Comparison of ENCODE assay signal across 1 cellular context in the genomic region with DNA sequence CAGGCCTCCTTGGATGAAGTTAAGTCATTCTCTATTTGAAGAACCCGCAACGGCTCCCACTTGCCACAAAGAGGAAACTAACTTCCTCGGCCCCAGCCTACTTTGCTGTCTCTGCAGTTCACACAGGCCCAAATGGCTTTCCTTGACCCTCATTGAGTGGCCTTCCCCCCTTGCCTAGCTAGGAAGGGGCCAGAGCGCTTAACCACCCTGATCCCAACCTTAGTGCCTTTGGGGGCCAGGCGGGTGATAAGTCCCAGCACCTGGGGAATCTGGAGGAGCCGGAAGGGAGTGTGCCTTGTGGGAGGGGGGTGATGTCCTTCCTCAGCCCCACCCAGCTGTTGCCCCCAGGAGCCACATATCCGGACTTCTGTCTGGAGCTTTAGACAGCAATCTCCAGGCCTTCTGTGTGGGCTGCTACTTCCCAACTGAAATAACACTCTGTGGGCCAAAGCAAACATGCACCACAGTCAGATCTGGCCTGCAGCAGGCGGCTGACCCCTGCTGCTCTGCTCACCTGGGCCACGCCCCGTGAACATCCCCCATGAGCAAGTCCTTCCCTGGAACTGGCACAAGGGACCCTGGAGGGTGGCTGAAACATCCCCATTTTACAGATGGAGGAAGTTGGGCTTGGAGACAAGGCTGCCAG.
TF ChIP-seq lines count a peak whose summit lies in the region.

No MANE protein-coding gene starts in this region.

TF ChIP-seq in HepG2, 621 proteins besides CTCF, POLR2A, EP300 and RAD21 (continued from another document and continues in another):
- TF ChIP-seq, protein P1, sequence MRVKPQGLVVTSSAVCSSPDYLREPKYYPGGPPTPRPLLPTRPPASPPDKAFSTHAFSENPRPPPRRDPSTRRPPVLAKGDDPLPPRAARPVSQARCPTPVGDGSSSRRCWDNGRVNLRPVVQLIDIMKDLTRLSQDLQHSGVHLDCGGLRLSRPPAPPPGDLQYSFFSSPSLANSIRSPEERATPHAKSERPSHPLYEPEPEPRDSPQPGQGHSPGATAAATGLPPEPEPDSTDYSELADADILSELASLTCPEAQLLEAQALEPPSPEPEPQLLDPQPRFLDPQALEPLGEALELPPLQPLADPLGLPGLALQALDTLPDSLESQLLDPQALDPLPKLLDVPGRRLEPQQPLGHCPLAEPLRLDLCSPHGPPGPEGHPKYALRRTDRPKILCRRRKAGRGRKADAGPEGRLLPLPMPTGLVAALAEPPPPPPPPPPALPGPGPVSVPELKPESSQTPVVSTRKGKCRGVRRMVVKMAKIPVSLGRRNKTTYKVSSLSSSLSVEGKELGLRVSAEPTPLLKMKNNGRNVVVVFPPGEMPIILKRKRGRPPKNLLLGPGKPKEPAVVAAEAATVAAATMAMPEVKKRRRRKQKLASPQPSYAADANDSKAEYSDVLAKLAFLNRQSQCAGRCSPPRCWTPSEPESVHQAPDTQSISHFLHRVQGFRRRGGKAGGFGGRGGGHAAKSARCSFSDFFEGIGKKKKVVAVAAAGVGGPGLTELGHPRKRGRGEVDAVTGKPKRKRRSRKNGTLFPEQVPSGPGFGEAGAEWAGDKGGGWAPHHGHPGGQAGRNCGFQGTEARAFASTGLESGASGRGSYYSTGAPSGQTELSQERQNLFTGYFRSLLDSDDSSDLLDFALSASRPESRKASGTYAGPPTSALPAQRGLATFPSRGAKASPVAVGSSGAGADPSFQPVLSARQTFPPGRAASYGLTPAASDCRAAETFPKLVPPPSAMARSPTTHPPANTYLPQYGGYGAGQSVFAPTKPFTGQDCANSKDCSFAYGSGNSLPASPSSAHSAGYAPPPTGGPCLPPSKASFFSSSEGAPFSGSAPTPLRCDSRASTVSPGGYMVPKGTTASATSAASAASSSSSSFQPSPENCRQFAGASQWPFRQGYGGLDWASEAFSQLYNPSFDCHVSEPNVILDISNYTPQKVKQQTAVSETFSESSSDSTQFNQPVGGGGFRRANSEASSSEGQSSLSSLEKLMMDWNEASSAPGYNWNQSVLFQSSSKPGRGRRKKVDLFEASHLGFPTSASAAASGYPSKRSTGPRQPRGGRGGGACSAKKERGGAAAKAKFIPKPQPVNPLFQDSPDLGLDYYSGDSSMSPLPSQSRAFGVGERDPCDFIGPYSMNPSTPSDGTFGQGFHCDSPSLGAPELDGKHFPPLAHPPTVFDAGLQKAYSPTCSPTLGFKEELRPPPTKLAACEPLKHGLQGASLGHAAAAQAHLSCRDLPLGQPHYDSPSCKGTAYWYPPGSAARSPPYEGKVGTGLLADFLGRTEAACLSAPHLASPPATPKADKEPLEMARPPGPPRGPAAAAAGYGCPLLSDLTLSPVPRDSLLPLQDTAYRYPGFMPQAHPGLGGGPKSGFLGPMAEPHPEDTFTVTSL (CRISPR knock-in tag; IDR thresholded peaks at IDR 0.05; ENCODE audit: borderline replicate concordance) = 0 out of 2 replicates have a peak, but pooled peaks have one; percentile 50
- TF ChIP-seq, protein P2, sequence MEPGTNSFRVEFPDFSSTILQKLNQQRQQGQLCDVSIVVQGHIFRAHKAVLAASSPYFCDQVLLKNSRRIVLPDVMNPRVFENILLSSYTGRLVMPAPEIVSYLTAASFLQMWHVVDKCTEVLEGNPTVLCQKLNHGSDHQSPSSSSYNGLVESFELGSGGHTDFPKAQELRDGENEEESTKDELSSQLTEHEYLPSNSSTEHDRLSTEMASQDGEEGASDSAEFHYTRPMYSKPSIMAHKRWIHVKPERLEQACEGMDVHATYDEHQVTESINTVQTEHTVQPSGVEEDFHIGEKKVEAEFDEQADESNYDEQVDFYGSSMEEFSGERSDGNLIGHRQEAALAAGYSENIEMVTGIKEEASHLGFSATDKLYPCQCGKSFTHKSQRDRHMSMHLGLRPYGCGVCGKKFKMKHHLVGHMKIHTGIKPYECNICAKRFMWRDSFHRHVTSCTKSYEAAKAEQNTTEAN (CRISPR knock-in tag; conservative IDR thresholded peaks at IDR 0.05) = 0 out of 2 replicates have a peak, but pooled peaks have one; percentile 45
- TF ChIP-seq ETV5 (CRISPR knock-in tag; IDR thresholded peaks at IDR 0.05; ENCODE audit: borderline replicate concordance) (peak; percentile 54; the same call in 1 of the 2 replicates), ZNF777 (CRISPR knock-in tag; IDR thresholded peaks at IDR 0.05) (0 out of 2 replicates have a peak, but pooled peaks have one; percentile 3), ZNF253 (CRISPR knock-in tag; IDR thresholded peaks at IDR 0.05; ENCODE audit: borderline replicate concordance) (no peak), ZMAT3 (CRISPR knock-in tag; conservative IDR thresholded peaks at IDR 0.05) (no peak), FOXA1 (IDR thresholded peaks at IDR 0.05) (no peak), FOXA1 (CRISPR knock-in tag; IDR thresholded peaks at IDR 0.05) (peak; percentile 83), SOX13 (IDR thresholded peaks at IDR 0.05) (no peak), SOX13 (CRISPR knock-in tag; conservative IDR thresholded peaks at IDR 0.05 in 1 of 2, IDR thresholded peaks at IDR 0.05 in 1 of 2) (peak in 1 of 2 experiments; percentile 47; a peak in 1 of 4 replicates), ZMYM3 (CRISPR knock-in tag; IDR thresholded peaks at IDR 0.05) (peak; percentile 64), KLF12 (CRISPR knock-in tag; IDR thresholded peaks at IDR 0.05; ENCODE audit: borderline replicate concordance) (peak; percentile 84; the same call in 1 of the 2 replicates), REPIN1 (CRISPR knock-in tag; IDR thresholded peaks at IDR 0.05; ENCODE audit: borderline replicate concordance, low read depth) (no peak), TBX2 (CRISPR knock-in tag; IDR thresholded peaks at IDR 0.05; ENCODE audit: borderline replicate concordance) (0 out of 2 replicates have a peak, but pooled peaks have one; percentile 16), NCOA2 (CRISPR knock-in tag; IDR thresholded peaks at IDR 0.05) (peak; percentile 46; the same call in 1 of the 2 replicates)
- TF ChIP-seq, protein P3, sequence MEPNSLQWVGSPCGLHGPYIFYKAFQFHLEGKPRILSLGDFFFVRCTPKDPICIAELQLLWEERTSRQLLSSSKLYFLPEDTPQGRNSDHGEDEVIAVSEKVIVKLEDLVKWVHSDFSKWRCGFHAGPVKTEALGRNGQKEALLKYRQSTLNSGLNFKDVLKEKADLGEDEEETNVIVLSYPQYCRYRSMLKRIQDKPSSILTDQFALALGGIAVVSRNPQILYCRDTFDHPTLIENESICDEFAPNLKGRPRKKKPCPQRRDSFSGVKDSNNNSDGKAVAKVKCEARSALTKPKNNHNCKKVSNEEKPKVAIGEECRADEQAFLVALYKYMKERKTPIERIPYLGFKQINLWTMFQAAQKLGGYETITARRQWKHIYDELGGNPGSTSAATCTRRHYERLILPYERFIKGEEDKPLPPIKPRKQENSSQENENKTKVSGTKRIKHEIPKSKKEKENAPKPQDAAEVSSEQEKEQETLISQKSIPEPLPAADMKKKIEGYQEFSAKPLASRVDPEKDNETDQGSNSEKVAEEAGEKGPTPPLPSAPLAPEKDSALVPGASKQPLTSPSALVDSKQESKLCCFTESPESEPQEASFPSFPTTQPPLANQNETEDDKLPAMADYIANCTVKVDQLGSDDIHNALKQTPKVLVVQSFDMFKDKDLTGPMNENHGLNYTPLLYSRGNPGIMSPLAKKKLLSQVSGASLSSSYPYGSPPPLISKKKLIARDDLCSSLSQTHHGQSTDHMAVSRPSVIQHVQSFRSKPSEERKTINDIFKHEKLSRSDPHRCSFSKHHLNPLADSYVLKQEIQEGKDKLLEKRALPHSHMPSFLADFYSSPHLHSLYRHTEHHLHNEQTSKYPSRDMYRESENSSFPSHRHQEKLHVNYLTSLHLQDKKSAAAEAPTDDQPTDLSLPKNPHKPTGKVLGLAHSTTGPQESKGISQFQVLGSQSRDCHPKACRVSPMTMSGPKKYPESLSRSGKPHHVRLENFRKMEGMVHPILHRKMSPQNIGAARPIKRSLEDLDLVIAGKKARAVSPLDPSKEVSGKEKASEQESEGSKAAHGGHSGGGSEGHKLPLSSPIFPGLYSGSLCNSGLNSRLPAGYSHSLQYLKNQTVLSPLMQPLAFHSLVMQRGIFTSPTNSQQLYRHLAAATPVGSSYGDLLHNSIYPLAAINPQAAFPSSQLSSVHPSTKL (CRISPR knock-in tag; IDR thresholded peaks at IDR 0.05) = 0 out of 2 replicates have a peak, but pooled peaks have one; percentile 25
- TF ChIP-seq, protein P4, sequence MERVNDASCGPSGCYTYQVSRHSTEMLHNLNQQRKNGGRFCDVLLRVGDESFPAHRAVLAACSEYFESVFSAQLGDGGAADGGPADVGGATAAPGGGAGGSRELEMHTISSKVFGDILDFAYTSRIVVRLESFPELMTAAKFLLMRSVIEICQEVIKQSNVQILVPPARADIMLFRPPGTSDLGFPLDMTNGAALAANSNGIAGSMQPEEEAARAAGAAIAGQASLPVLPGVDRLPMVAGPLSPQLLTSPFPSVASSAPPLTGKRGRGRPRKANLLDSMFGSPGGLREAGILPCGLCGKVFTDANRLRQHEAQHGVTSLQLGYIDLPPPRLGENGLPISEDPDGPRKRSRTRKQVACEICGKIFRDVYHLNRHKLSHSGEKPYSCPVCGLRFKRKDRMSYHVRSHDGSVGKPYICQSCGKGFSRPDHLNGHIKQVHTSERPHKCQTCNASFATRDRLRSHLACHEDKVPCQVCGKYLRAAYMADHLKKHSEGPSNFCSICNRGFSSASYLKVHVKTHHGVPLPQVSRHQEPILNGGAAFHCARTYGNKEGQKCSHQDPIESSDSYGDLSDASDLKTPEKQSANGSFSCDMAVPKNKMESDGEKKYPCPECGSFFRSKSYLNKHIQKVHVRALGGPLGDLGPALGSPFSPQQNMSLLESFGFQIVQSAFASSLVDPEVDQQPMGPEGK (CRISPR knock-in tag; IDR thresholded peaks at IDR 0.05) = peak; percentile 91
- TF ChIP-seq, protein P5, sequence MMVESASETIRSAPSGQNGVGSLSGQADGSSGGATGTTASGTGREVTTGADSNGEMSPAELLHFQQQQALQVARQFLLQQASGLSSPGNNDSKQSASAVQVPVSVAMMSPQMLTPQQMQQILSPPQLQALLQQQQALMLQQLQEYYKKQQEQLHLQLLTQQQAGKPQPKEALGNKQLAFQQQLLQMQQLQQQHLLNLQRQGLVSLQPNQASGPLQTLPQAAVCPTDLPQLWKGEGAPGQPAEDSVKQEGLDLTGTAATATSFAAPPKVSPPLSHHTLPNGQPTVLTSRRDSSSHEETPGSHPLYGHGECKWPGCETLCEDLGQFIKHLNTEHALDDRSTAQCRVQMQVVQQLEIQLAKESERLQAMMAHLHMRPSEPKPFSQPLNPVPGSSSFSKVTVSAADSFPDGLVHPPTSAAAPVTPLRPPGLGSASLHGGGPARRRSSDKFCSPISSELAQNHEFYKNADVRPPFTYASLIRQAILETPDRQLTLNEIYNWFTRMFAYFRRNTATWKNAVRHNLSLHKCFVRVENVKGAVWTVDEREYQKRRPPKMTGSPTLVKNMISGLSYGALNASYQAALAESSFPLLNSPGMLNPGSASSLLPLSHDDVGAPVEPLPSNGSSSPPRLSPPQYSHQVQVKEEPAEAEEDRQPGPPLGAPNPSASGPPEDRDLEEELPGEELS (CRISPR knock-in tag; IDR thresholded peaks at IDR 0.05) = peak; percentile 55
- TF ChIP-seq, protein P6, sequence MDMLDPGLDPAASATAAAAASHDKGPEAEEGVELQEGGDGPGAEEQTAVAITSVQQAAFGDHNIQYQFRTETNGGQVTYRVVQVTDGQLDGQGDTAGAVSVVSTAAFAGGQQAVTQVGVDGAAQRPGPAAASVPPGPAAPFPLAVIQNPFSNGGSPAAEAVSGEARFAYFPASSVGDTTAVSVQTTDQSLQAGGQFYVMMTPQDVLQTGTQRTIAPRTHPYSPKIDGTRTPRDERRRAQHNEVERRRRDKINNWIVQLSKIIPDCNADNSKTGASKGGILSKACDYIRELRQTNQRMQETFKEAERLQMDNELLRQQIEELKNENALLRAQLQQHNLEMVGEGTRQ (IDR thresholded peaks at IDR 0.05; ENCODE audit: low read depth, low read length) = no peak
- TF ChIP-seq, protein P6 (CRISPR knock-in tag; IDR thresholded peaks at IDR 0.05; ENCODE audit: borderline replicate concordance) = no peak
- TF ChIP-seq, protein P7, sequence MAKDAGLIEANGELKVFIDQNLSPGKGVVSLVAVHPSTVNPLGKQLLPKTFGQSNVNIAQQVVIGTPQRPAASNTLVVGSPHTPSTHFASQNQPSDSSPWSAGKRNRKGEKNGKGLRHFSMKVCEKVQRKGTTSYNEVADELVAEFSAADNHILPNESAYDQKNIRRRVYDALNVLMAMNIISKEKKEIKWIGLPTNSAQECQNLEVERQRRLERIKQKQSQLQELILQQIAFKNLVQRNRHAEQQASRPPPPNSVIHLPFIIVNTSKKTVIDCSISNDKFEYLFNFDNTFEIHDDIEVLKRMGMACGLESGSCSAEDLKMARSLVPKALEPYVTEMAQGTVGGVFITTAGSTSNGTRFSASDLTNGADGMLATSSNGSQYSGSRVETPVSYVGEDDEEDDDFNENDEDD (CRISPR knock-in tag; IDR thresholded peaks at IDR 0.05; ENCODE audit: borderline replicate concordance) = 0 out of 2 replicates have a peak, but pooled peaks have one; percentile 22
- TF ChIP-seq, protein P8, sequence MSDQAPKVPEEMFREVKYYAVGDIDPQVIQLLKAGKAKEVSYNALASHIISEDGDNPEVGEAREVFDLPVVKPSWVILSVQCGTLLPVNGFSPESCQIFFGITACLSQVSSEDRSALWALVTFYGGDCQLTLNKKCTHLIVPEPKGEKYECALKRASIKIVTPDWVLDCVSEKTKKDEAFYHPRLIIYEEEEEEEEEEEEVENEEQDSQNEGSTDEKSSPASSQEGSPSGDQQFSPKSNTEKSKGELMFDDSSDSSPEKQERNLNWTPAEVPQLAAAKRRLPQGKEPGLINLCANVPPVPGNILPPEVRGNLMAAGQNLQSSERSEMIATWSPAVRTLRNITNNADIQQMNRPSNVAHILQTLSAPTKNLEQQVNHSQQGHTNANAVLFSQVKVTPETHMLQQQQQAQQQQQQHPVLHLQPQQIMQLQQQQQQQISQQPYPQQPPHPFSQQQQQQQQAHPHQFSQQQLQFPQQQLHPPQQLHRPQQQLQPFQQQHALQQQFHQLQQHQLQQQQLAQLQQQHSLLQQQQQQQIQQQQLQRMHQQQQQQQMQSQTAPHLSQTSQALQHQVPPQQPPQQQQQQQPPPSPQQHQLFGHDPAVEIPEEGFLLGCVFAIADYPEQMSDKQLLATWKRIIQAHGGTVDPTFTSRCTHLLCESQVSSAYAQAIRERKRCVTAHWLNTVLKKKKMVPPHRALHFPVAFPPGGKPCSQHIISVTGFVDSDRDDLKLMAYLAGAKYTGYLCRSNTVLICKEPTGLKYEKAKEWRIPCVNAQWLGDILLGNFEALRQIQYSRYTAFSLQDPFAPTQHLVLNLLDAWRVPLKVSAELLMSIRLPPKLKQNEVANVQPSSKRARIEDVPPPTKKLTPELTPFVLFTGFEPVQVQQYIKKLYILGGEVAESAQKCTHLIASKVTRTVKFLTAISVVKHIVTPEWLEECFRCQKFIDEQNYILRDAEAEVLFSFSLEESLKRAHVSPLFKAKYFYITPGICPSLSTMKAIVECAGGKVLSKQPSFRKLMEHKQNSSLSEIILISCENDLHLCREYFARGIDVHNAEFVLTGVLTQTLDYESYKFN (CRISPR knock-in tag; conservative IDR thresholded peaks at IDR 0.05) = peak; percentile 58; the same call in 1 of the 2 replicates
